11 cellular contexts compared by ENCODE assay signal in the genomic region with DNA sequence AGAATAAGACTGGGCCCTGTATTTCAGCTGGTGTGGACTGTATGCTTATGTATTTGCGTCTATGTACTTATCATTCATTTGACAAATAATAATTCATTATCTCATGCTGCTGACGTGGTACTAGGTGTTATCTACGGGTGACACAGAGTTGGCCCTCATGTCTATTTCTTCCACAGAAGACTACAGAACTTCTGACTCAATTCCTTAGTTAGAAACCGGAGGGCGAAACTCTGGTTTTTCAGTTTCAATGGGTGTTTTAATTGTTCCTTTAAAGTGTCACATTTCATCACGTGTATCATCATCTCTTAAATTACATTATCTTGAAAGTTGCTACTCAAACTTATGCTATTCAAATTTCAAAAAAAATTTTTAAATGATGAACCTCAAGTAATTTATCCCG.
A peak's percentile ranks its signal among the peaks of the same experiment; 100 is the strongest.
DNase-seq lines count a peak whose midpoint lies in the region; ATAC-seq and TF ChIP-seq lines count a peak whose summit lies in the region.
"Had no signal": no experiment of that assay in that cellular context is flagged by ENCODE, and none has a peak within 500 bp of the region (broad histone marks: within the 10 kb centered on the region; RNA-seq: fewer than 3 reads in every experiment).

No MANE protein-coding gene starts in this region.

- H2AFZ ChIP-seq in KMS-11 (ENCODE audit: low read depth): no peak overlapping the region

- H4K20me1 ChIP-seq in KMS-11 (ENCODE audit: insufficient read depth): no peaks in the 10 kb centered on the region

- DNase-seq in fibroblast of pulmonary artery (ENCODE audit: low read depth) (peak; percentile 63), NCI-H1092 treated with DMSO at 0.1 percent for 48 hours (lab: John Stamatoyannopoulos, UW) (no peak), NCI-H2107 treated with DMSO at 0.1 percent for 48 hours (lab: John Stamatoyannopoulos, UW; ENCODE audit: unreplicated experiment) (no peak), posterior vena cava (ENCODE audit: low spot score) (no peak)
- DNase-seq in NK-92 treated with Interleukin-12 subunit alpha and Interleukin-12 subunit beta, amount 100 ng/mL, for 24 hours (lab: John Stamatoyannopoulos, UW): no peak
- DNase-seq: NCI-H774, posterior cingulate gyrus, substantia nigra had no signal

- peak overlapping the region; percentile 99 for H3K27ac ChIP-seq in KMS-11

- H3K4me3 ChIP-seq in KMS-11 (IDR thresholded peaks at IDR 0.05; ENCODE audit: insufficient read depth, low read depth, low read length) (no peak overlapping the region), fibroblast of pulmonary artery (replicated peaks; ENCODE audit: low read depth, low read length) (no peak overlapping the region)

- H3K79me2 ChIP-seq in KMS-11 (ENCODE audit: insufficient read depth, low read depth): peaks cover 4% of the 10 kb centered on the region; the same call in 1 of the 2 replicates

- intact Hi-C loops in posterior vena cava (cut with DNase I): loop anchor here in 1 of 2 donors (5.0 to 10.0 kb wide), 3 partner anchors 978 to 1235 kb away; no protein-coding TSS in a partner anchor

- H3K9ac ChIP-seq in KMS-11: peak overlapping the region; percentile 84

- ATAC-seq in GM19043 (IDR thresholded peaks at IDR 0.05; ENCODE audit: low read depth, unreplicated experiment) (peak; percentile 65), HG02610 (IDR thresholded peaks at IDR 0.05; ENCODE audit: unreplicated experiment) (peak; percentile 66)

- TF ChIP-seq CTCF in KMS-11 (conservative IDR thresholded peaks at IDR 0.05; ENCODE audit: low read depth, low read length) (no peak), fibroblast of pulmonary artery (IDR thresholded peaks at IDR 0.05; ENCODE audit: low read length, missing control alignments) (no peak)

- H3K4me2 ChIP-seq in KMS-11: peak overlapping the region; percentile 91

- H3K4me1 ChIP-seq in KMS-11 (ENCODE audit: low read depth, poor library complexity, severe bottlenecking): peaks cover 100% of the 10 kb centered on the region

- H3K36me3 ChIP-seq in KMS-11 (ENCODE audit: insufficient read depth): no peaks in the 10 kb centered on the region

- no peaks in the 10 kb centered on the region for H3K27me3 ChIP-seq in KMS-11 (ENCODE audit: insufficient read depth, low read depth)
